8 cellular contexts compared by ENCODE assay signal in the genomic region with DNA sequence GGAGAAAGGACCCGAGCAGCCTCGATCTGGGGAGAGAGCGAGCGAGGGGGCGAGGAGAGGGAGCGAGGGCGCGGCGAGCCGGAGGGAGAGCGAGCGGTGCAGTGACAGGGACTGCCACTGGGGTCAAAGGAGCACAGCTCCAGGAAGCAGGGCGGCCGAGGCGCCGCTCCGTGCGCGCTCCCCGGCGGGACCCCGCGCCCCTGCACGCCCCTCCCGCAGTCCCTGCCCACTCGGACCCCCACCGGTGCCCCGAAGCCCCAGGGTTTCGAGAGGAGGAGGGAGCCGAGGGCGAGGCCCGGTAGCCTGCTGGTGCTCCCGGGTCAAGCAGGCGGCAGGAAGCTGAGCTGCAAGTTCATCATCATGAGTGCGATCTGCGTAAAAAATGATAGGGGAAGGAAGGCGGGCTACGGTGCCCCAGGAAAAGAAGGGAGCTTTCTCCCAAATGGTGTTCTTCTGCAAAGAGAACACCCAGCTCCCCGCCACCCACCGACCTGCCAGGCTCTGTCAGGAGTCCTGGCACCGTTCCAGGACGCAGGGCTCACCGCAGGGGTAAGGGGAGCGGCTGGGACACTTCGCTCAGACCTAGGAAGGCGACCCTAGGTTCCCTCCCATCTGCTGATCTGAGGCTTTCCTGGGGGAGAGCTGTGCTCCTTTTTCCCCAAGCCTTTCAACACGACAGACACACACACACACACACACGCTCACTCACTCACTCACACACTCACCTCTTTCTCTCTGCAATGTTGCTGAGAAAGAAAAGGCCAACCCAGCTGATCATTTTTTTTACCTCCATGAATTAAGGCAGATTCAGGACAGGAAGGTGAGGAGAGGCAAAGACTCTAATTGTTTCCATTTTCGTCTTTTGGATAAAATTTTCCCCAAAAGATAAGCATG. TPM values are rescaled to one million over a fixed set of nuclear protein-coding genes. Genes with fewer than 3 reads are reported as not detected.
DNase-seq lines count a peak whose midpoint lies in the region; ATAC-seq and TF ChIP-seq lines count a peak whose summit lies in the region.

TSS of gene MPPED2 (minus strand) at position 103 of the 894 bp plus-strand sequence. CDS start 5,980 bp downstream, outside the sequence.

- no peak within 1 kb of the TSS for H2AFZ ChIP-seq in ACC112 (ENCODE audit: low read length, unreplicated experiment)

- intact Hi-C loops in left lung (cut with DNase I) = no loop called here

- H3K9me3 ChIP-seq in left lung (no peaks in the 10 kb centered on the region), subcutaneous abdominal adipose tissue (ENCODE audit: control insufficient read depth in 5 of 5, low read length in 5 of 5) (no peaks in the 10 kb centered on the region)

- in situ Hi-C loops in GM13976 (cut with MboI; ENCODE audit: low sequenced_read_pairs, unreplicated experiment) = no loop called here

- H3K27me3 ChIP-seq in ACC112 (ENCODE audit: insufficient read depth, low read length) = peaks cover 80% of the 10 kb centered on the region
- peaks cover 37 to 74% of the 10 kb centered on the region in 2 donors for H3K27me3 ChIP-seq in left lung
- H3K27me3 ChIP-seq in subcutaneous abdominal adipose tissue (ENCODE audit: control insufficient read depth in 5 of 5, insufficient read depth in 4 of 5, low read length in 5 of 5) = peaks cover 0 to 3% (median 0%) of the 10 kb centered on the region in 5 donors

- no peaks in the 10 kb centered on the region for H3K36me3 ChIP-seq in ACC112 (ENCODE audit: insufficient read depth, low read length)
- H3K36me3 ChIP-seq in left lung = no peaks in the 10 kb centered on the region
- H3K36me3 ChIP-seq in subcutaneous abdominal adipose tissue (ENCODE audit: control insufficient read depth in 5 of 5, insufficient read depth in 5 of 5, low read length in 5 of 5) = no peaks in the 10 kb centered on the region

- TF ChIP-seq CTCF in GM13976 (IDR thresholded peaks at IDR 0.05; ENCODE audit: borderline replicate concordance, control extremely low read depth, extremely low read depth, insufficient read depth, missing control alignments) (peak; percentile 11), left lung (IDR thresholded peaks at IDR 0.05) (peak; percentile 33 to 46)

- H3K9ac ChIP-seq in subcutaneous abdominal adipose tissue (ENCODE audit: low read length in 5 of 5) = peak within 1 kb of the TSS in 2 of 5 donors; percentile 41 to 58

- no peaks in the 10 kb centered on the region for H3K4me1 ChIP-seq in ACC112 (ENCODE audit: control insufficient read depth, insufficient read depth, low read length, unreplicated experiment)
- peaks cover 10 to 24% of the 10 kb centered on the region in 2 donors for H3K4me1 ChIP-seq in left lung
- peaks cover 0 to 33% (median 24%) of the 10 kb centered on the region in 5 donors for H3K4me1 ChIP-seq in subcutaneous abdominal adipose tissue (ENCODE audit: control insufficient read depth in 5 of 5, insufficient read depth in 5 of 5, low read length in 5 of 5)

- no peak within 1 kb of the TSS for H3K27ac ChIP-seq in ACC112 (ENCODE audit: low read depth, low read length)
- no peak within 1 kb of the TSS for H3K27ac ChIP-seq in left lung
- H3K27ac ChIP-seq in subcutaneous abdominal adipose tissue (ENCODE audit: low read depth, low read length) = no peak within 1 kb of the TSS

- H3K4me3 ChIP-seq in ACC112 (ENCODE audit: low read depth, low read length) = 0 out of 2 replicates have a peak within 1 kb of the TSS, but pooled peaks have one; percentile 22
- H3K4me3 ChIP-seq in left lung = peak within 1 kb of the TSS; percentile 42 to 49
- H3K4me3 ChIP-seq in subcutaneous abdominal adipose tissue (ENCODE audit: low read depth in 1 of 5, low read length in 5 of 5) = peak within 1 kb of the TSS; percentile 67 to 87 (median 73)

- peak; percentile 91 for ATAC-seq in HG02798 (IDR thresholded peaks at IDR 0.05; ENCODE audit: poor library complexity, unreplicated experiment)
- peak; percentile 77 for ATAC-seq in left lung

- DNase-seq in GM13976 (ENCODE audit: low spot score) (peak; percentile 77), NOMO-1 treated with dmso at 0.1 percent for 144 hours (lab: John Stamatoyannopoulos, UW; ENCODE audit: unreplicated experiment) (peak; percentile 8), cerebellar cortex (ENCODE audit: low spot score) (peak; percentile 15), left lung (peak in 1 of 2 donors; percentile 55)
- DNase-seq in stimulated activated CD4-positive, alpha-beta T cell treated with anti-CD3 and anti-CD28 coated beads, Interleukin-12 subunit alpha, Interleukin-12 subunit beta, amount 100 ng/mL, for 4 hours = no peak

- H3K79me2 ChIP-seq in ACC112 (ENCODE audit: control insufficient read depth, insufficient read depth, low read length, unreplicated experiment) = no peaks in the 10 kb centered on the region

RNA-seq across cellular contexts. Expression of gene MPPED2, which starts in this region (rescaled TPM):
- under 1 TPM; 0.26 to 0.79 TPM for total RNA-seq in left lung

Comparison
In these comparisons a context has a peak if more than half of its experiments do, and no peak if none do; other contexts are left out.
1. Peak in ATAC-seq and H3K4me3 ChIP-seq in left lung; RNA of the gene not detected or under 1 TPM.
2. H3K4me3 ChIP-seq: peak in every context shown above with its lines; median percentile 73 in subcutaneous abdominal adipose tissue; 46 in left lung; 22 in ACC112.